8 cellular contexts compared by ENCODE assay signal in the genomic region with DNA sequence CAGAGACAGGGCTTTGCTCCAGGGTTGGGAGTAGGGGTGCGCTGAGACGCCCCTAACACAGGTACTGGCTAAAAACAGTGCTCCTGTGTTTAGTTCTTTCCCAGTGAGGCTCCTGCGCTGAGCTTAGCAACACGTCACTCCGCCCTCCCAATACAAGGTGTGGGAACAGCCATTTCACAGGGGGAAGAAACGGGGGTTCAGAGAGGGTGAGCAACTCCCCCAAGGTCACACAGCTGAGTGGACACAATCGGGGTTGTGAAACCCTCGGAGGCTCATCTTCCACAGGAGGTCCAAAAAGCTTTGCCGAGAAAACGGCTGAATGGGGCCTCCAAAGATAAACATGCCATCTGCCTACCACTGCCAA. TPM values are rescaled to one million over a fixed set of nuclear protein-coding genes. Genes with fewer than 3 reads are reported as not detected.
DNase-seq lines count a peak whose midpoint lies in the region; ATAC-seq lines count a peak whose summit lies in the region.

No MANE protein-coding gene starts in this region.

- no peak for DNase-seq in activated naive CD4-positive, alpha-beta T cell treated with anti-CD3 and anti-CD28 coated beads, Interleukin-2, amount 10 ng/mL, durations not matched to agents 7 days and 5 days
- no peak for DNase-seq in activated naive CD4-positive, alpha-beta T cell treated with anti-CD3 and anti-CD28 coated beads, Interleukin-2, amount 50 U/mL, for 16 hours
- DNase-seq in activated CD4-positive, alpha-beta memory T cell treated with anti-CD3 and anti-CD28 coated beads for 36 hours: peak; percentile 30
- DNase-seq in GM03348 (ENCODE audit: low spot score) (no peak), CD1c-positive myeloid dendritic cell (ENCODE audit: extremely low spot score) (no peak)

- no peaks in the 10 kb centered on the region for H3K27me3 ChIP-seq in thymus (ENCODE audit: control insufficient read depth, insufficient read depth)

- H3K9me3 Mint-ChIP-seq in activated naive CD4-positive, alpha-beta T cell treated with anti-CD3 and anti-CD28 coated beads, Interleukin-2, amount 10 ng/mL, durations not matched to agents 7 days and 5 days: no peaks in the 10 kb centered on the region
- no peaks in the 10 kb centered on the region for H3K9me3 Mint-ChIP-seq in activated CD4-positive, alpha-beta memory T cell treated with anti-CD3 and anti-CD28 coated beads for 36 hours

- peaks cover 8% of the 10 kb centered on the region for H3K4me1 ChIP-seq in thymus (ENCODE audit: control insufficient read depth, insufficient read depth, low read length)

- H3K27ac ChIP-seq in thymus (ENCODE audit: low read depth): no peak overlapping the region

- intact Hi-C loops in activated CD4-positive, alpha-beta memory T cell treated with anti-CD3 and anti-CD28 coated beads for 36 hours (cut with micrococcal nuclease): loop anchor here (1.0 kb wide), 1 partner anchor 18 kb away; the partner anchor contains the start of gene CRELD1

- POLR2A ChIA-PET in activated CD4-positive, alpha-beta memory T cell treated with anti-CD3 and anti-CD28 coated beads for 36 hours (lab: Charles Lee): interaction anchor here (1.1 to 2.3 kb wide), 5 partner anchors 9 to 36 kb away, joined by 3 to 9 read pairs (median 4); no protein-coding TSS in a partner anchor

- WGBS in thymus: 13% methylated on average over 10 of the region's 10 CpGs

- H3K27ac Mint-ChIP-seq in activated naive CD4-positive, alpha-beta T cell treated with anti-CD3 and anti-CD28 coated beads, Interleukin-2, amount 10 ng/mL, durations not matched to agents 7 days and 5 days: no peak overlapping the region
- H3K27ac Mint-ChIP-seq in activated CD4-positive, alpha-beta memory T cell treated with anti-CD3 and anti-CD28 coated beads for 36 hours: peak overlapping the region; percentile 73

- H3K4me3 Mint-ChIP-seq in activated naive CD4-positive, alpha-beta T cell treated with anti-CD3 and anti-CD28 coated beads, Interleukin-2, amount 10 ng/mL, durations not matched to agents 7 days and 5 days: peak overlapping the region; percentile 86
- peak overlapping the region; percentile 86 for H3K4me3 Mint-ChIP-seq in activated CD4-positive, alpha-beta memory T cell treated with anti-CD3 and anti-CD28 coated beads for 36 hours

- H3K9me3 ChIP-seq in iPS-18c (ENCODE audit: control insufficient read depth, insufficient read depth, low read length) (no peaks in the 10 kb centered on the region), thymus (ENCODE audit: control insufficient read depth) (no peaks in the 10 kb centered on the region)

- H3K36me3 ChIP-seq in thymus (ENCODE audit: control insufficient read depth, insufficient read depth): peaks cover 2% of the 10 kb centered on the region

- H3K4me3 ChIP-seq in iPS-18c (ENCODE audit: insufficient read depth, low read depth, low read length) (peak overlapping the region; percentile 92), thymus (ENCODE audit: low read length) (peak overlapping the region; percentile 58)

- ATAC-seq in HG03108 (IDR thresholded peaks at IDR 0.05; ENCODE audit: unreplicated experiment): no peak

- H3K27me3 Mint-ChIP-seq in activated naive CD4-positive, alpha-beta T cell treated with anti-CD3 and anti-CD28 coated beads, Interleukin-2, amount 10 ng/mL, durations not matched to agents 7 days and 5 days: no peaks in the 10 kb centered on the region
- H3K27me3 Mint-ChIP-seq in activated CD4-positive, alpha-beta memory T cell treated with anti-CD3 and anti-CD28 coated beads for 36 hours: no peaks in the 10 kb centered on the region

- peaks cover 23% of the 10 kb centered on the region for H3K4me1 Mint-ChIP-seq in activated naive CD4-positive, alpha-beta T cell treated with anti-CD3 and anti-CD28 coated beads, Interleukin-2, amount 10 ng/mL, durations not matched to agents 7 days and 5 days
- peaks cover 14% of the 10 kb centered on the region for H3K4me1 Mint-ChIP-seq in activated CD4-positive, alpha-beta memory T cell treated with anti-CD3 and anti-CD28 coated beads for 36 hours (ENCODE audit: low read depth)

- CTCF ChIA-PET in activated naive CD4-positive, alpha-beta T cell treated with anti-CD3 and anti-CD28 coated beads, Interleukin-2, amount 10 ng/mL, durations not matched to agents 7 days and 5 days (lab: Charles Lee): interaction anchor here (1.0 to 1.5 kb wide), 4 partner anchors 18 to 125 kb away, joined by 3 to 5 read pairs (median 4); partner anchors contain the start of gene CRELD1
- CTCF ChIA-PET in activated CD4-positive, alpha-beta memory T cell treated with anti-CD3 and anti-CD28 coated beads for 36 hours (lab: Charles Lee): interaction anchor here (1.3 to 3.7 kb wide), 3 partner anchors 19 to 143 kb away, joined by 3 to 25 read pairs (median 4); partner anchors contain the start of gene CRELD1

- H3K36me3 Mint-ChIP-seq in activated naive CD4-positive, alpha-beta T cell treated with anti-CD3 and anti-CD28 coated beads, Interleukin-2, amount 10 ng/mL, durations not matched to agents 7 days and 5 days: no peaks in the 10 kb centered on the region
- no peaks in the 10 kb centered on the region for H3K36me3 Mint-ChIP-seq in activated CD4-positive, alpha-beta memory T cell treated with anti-CD3 and anti-CD28 coated beads for 36 hours

RNA-seq across cellular contexts. Expression of gene PRRT3, which starts 0.6 kb away (rescaled TPM):
- total RNA-seq in activated CD4-positive, alpha-beta memory T cell treated with anti-CD3 and anti-CD28 coated beads for 36 hours: 1 to 10 TPM; 7.8 to 8.2 TPM
- polyA plus RNA-seq in thymus: 1.6 TPM

RNA-seq across cellular contexts. Expression of gene CRELD1, which starts 17.9 kb away (rescaled TPM):
- total RNA-seq in activated CD4-positive, alpha-beta memory T cell treated with anti-CD3 and anti-CD28 coated beads for 36 hours: 10 to 100 TPM; 14.1 to 16.1 TPM
- polyA plus RNA-seq in thymus: 36.4 TPM

RNA-seq across cellular contexts. Expression of gene IL17RC, which starts 34.7 kb away (rescaled TPM):
- total RNA-seq in activated CD4-positive, alpha-beta memory T cell treated with anti-CD3 and anti-CD28 coated beads for 36 hours: under 1 TPM; 0.40 to 0.46 TPM
- polyA plus RNA-seq in thymus: 17.5 TPM

RNA-seq across cellular contexts. Expression of gene EMC3, which starts 35.1 kb away (rescaled TPM):
- 10 to 100 TPM; 35.8 to 39.8 TPM for total RNA-seq in activated CD4-positive, alpha-beta memory T cell treated with anti-CD3 and anti-CD28 coated beads for 36 hours
- 35.2 TPM for polyA plus RNA-seq in thymus

RNA-seq across cellular contexts. Expression of gene IL17RE, which starts 48.9 kb away (rescaled TPM):
- 1 to 10 TPM; 1.8 to 1.9 TPM for total RNA-seq in activated CD4-positive, alpha-beta memory T cell treated with anti-CD3 and anti-CD28 coated beads for 36 hours
- 3.6 TPM for polyA plus RNA-seq in thymus
